ENCODE assay signal across 8 cellular contexts in genomic region chr2:170361359-170361936, GRCh38.
DNase-seq lines count a peak whose midpoint lies in the region; ATAC-seq and TF ChIP-seq lines count a peak whose summit lies in the region.

No MANE protein-coding gene starts in this region.

- H3K4me2 ChIP-seq in neural cell (ENCODE audit: low read length), result no peak overlapping the region

- H3K4me1 ChIP-seq in esophagus muscularis mucosa (no peaks in the 10 kb centered on the region), upper lobe of left lung (no peaks in the 10 kb centered on the region)

- peak; percentile 35 for TF ChIP-seq RAD21 in neural cell (conservative IDR thresholded peaks at IDR 0.05)

- TF ChIP-seq POLR2A in esophagus muscularis mucosa (IDR thresholded peaks at IDR 0.05; ENCODE audit: low read depth) (no peak), upper lobe of left lung (IDR thresholded peaks at IDR 0.05) (no peak)

- no peaks in the 10 kb centered on the region for H3K36me3 Mint-ChIP-seq in activated CD8-positive, alpha-beta T cell treated with anti-CD3 and anti-CD28 coated beads for 36 hours (ENCODE audit: low read depth)

- no peaks in the 10 kb centered on the region for H3K79me2 ChIP-seq in neural cell (replicated peaks; ENCODE audit: insufficient read depth, low read length)

- TF ChIP-seq CTCF in activated CD8-positive, alpha-beta T cell treated with anti-CD3 and anti-CD28 coated beads for 36 hours (IDR thresholded peaks at IDR 0.05), result peak; percentile 66
- TF ChIP-seq CTCF in esophagus muscularis mucosa (IDR thresholded peaks at IDR 0.05) (peak; percentile 34 to 55 (median 36)), neural cell (IDR thresholded peaks at IDR 0.05; ENCODE audit: poor library complexity, severe bottlenecking) (peak; percentile 49), upper lobe of left lung (IDR thresholded peaks at IDR 0.05) (peak; percentile 15 to 67 (median 54))

- peaks cover 0 to 25% (median 3%) of the 10 kb centered on the region in 4 donors for H3K27me3 ChIP-seq in esophagus muscularis mucosa
- H3K27me3 ChIP-seq in neural cell (ENCODE audit: insufficient read depth, low read depth, low read length), result no peaks in the 10 kb centered on the region
- H3K27me3 ChIP-seq in upper lobe of left lung, result no peaks in the 10 kb centered on the region

- H3K27ac ChIP-seq in esophagus muscularis mucosa (replicated peaks in 1 of 4) (no peak overlapping the region), neural cell (ENCODE audit: low read length) (peak overlapping the region; percentile 83), upper lobe of left lung (no peak overlapping the region)

- CTCF ChIA-PET in activated CD8-positive, alpha-beta T cell treated with anti-CD3 and anti-CD28 coated beads for 36 hours (lab: Charles Lee), result interaction anchor here (0.8 to 6.3 kb wide), 28 partner anchors 9 to 512 kb away, joined by 3 to 67 read pairs (median 4); partner anchors contain the start of genes ERICH2 and GAD1

- H3K4me3 ChIP-seq in esophagus muscularis mucosa, result no peak overlapping the region
- H3K4me3 ChIP-seq in neural cell (ENCODE audit: low read length), result peak overlapping the region; percentile 41
- no peak overlapping the region for H3K4me3 ChIP-seq in upper lobe of left lung

- no peaks in the 10 kb centered on the region for H4K20me1 ChIP-seq in neural cell (ENCODE audit: insufficient read depth)

- H3K4me1 Mint-ChIP-seq in activated CD8-positive, alpha-beta T cell treated with anti-CD3 and anti-CD28 coated beads for 36 hours (ENCODE audit: low read depth), result peaks cover 25% of the 10 kb centered on the region

- peak overlapping the region; percentile 53 for H3K27ac Mint-ChIP-seq in activated CD8-positive, alpha-beta T cell treated with anti-CD3 and anti-CD28 coated beads for 36 hours

- ATAC-seq in GM21423 (IDR thresholded peaks at IDR 0.05; ENCODE audit: unreplicated experiment) (peak; percentile 51), upper lobe of left lung (ENCODE audit: low FRiP score in 2 of 2) (peak; percentile 54 to 75), GM21447 (IDR thresholded peaks at IDR 0.05; ENCODE audit: unreplicated experiment) (no peak)
- peak; percentile 59 for ATAC-seq in activated CD8-positive, alpha-beta T cell treated with anti-CD3 and anti-CD28 coated beads for 36 hours

- DNase-seq in COR-L47 (lab: John Stamatoyannopoulos, UW) (peak; percentile 30), NCI-H460 (ENCODE audit: extremely low read depth, low read depth) (peak; percentile 55), esophagus muscularis mucosa (ENCODE audit: extremely low spot score) (no peak), upper lobe of left lung (peak in 1 of 2 donors; percentile 39)
- peak; percentile 77 for DNase-seq in activated CD8-positive, alpha-beta T cell treated with anti-CD3 and anti-CD28 coated beads for 36 hours

- H3K4me3 Mint-ChIP-seq in activated CD8-positive, alpha-beta T cell treated with anti-CD3 and anti-CD28 coated beads for 36 hours, result peak overlapping the region; percentile 20

- TF ChIP-seq EP300 in esophagus muscularis mucosa (IDR thresholded peaks at IDR 0.05) (no peak), neural cell (conservative IDR thresholded peaks at IDR 0.05; ENCODE audit: poor library complexity, severe bottlenecking) (no peak), upper lobe of left lung (IDR thresholded peaks at IDR 0.05) (no peak)

- POLR2A ChIA-PET in activated CD8-positive, alpha-beta T cell treated with anti-CD3 and anti-CD28 coated beads for 36 hours (lab: Charles Lee), result interaction anchor here (0.6 to 1.3 kb wide), 4 partner anchors 9 to 94 kb away, joined by 3 to 7 read pairs (median 4); no protein-coding TSS in a partner anchor

- intact Hi-C loops in activated CD8-positive, alpha-beta T cell treated with anti-CD3 and anti-CD28 coated beads for 36 hours (cut with micrococcal nuclease), result loop anchor here (2.0 kb wide), 1 partner anchor 453 kb away; no protein-coding TSS in a partner anchor
- intact Hi-C loops in esophagus muscularis mucosa (cut with DNase I), result no loop called here

- peaks cover 13% of the 10 kb centered on the region for H3K27me3 Mint-ChIP-seq in activated CD8-positive, alpha-beta T cell treated with anti-CD3 and anti-CD28 coated beads for 36 hours

- no peaks in the 10 kb centered on the region for H3K9me3 Mint-ChIP-seq in activated CD8-positive, alpha-beta T cell treated with anti-CD3 and anti-CD28 coated beads for 36 hours

- peaks cover 7% of the 10 kb centered on the region for H3F3A ChIP-seq in neural cell (ENCODE audit: insufficient read depth, low read length, poor library complexity, severe bottlenecking)

- H3K9me2 ChIP-seq in neural cell (ENCODE audit: insufficient read depth, low read length), result no peaks in the 10 kb centered on the region

- H3K9me3 ChIP-seq in esophagus muscularis mucosa (no peaks in the 10 kb centered on the region), neural cell (ENCODE audit: low read length) (no peaks in the 10 kb centered on the region), upper lobe of left lung (no peaks in the 10 kb centered on the region)

- 11% methylated on average over 4 of the region's 4 CpGs for WGBS in esophagus muscularis mucosa
- 4% methylated on average over 4 of the region's 4 CpGs for WGBS in upper lobe of left lung, 2 donors

- peak overlapping the region; percentile 55 for H3K9ac ChIP-seq in neural cell (ENCODE audit: low read length)

- H3K36me3 ChIP-seq in esophagus muscularis mucosa (no peaks in the 10 kb centered on the region), neural cell (ENCODE audit: insufficient read depth, low read length) (no peaks in the 10 kb centered on the region), upper lobe of left lung (no peaks in the 10 kb centered on the region)

- H2AFZ ChIP-seq in neural cell (ENCODE audit: low read depth, low read length), result no peak overlapping the region

TF ChIP-seq in neural cell, 6 proteins besides CTCF, POLR2A, EP300 and RAD21:
- TF ChIP-seq MXI1 (conservative IDR thresholded peaks at IDR 0.05; ENCODE audit: poor library complexity, severe bottlenecking), result no peak
- TF ChIP-seq SMC3 (conservative IDR thresholded peaks at IDR 0.05; ENCODE audit: poor library complexity), result peak; percentile 53
- no peak for TF ChIP-seq TAF1 (IDR thresholded peaks at IDR 0.05; ENCODE audit: low read depth)
